8 cellular contexts compared by ENCODE assay signal in the genomic region with DNA sequence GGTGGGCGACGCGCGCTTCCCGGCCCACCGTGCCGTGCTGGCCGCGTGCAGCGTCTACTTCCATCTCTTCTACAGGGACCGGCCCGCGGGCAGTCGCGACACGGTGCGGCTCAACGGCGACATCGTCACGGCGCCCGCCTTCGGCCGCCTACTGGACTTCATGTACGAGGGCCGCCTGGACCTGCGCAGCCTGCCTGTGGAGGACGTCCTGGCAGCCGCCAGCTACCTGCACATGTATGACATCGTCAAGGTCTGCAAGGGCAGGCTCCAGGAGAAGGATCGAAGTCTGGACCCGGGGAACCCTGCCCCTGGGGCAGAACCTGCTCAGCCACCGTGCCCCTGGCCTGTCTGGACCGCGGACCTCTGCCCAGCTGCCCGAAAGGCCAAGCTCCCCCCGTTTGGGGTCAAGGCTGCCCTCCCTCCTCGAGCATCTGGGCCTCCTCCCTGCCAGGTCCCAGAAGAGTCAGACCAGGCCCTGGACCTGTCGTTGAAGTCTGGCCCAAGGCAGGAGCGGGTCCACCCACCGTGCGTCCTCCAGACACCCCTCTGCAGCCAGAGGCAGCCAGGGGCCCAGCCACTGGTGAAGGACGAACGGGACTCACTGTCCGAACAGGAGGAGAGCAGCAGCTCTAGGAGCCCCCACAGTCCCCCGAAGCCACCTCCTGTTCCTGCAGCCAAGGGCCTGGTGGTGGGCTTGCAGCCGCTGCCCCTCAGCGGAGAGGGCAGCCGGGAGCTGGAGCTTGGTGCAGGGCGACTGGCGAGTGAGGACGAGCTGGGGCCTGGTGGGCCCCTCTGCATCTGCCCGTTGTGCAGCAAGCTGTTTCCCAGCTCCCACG. TPM values are rescaled to one million over a fixed set of nuclear protein-coding genes. Genes with fewer than 3 reads are reported as not detected.
DNase-seq lines count a peak whose midpoint lies in the region; ATAC-seq and TF ChIP-seq lines count a peak whose summit lies in the region.

No MANE protein-coding gene starts in this region.

- H3K36me3 ChIP-seq in ES-I3 (ENCODE audit: insufficient read depth, low read length) = no peaks in the 10 kb centered on the region
- H3K36me3 ChIP-seq in PC-9 (ENCODE audit: low read depth) = no peaks in the 10 kb centered on the region

- H3F3A ChIP-seq in PC-9 (ENCODE audit: insufficient read depth, low read depth) = peaks cover 34% of the 10 kb centered on the region

- H3K79me2 ChIP-seq in PC-9 (ENCODE audit: low read depth) = no peaks in the 10 kb centered on the region

- no peak overlapping the region for H3K27ac ChIP-seq in PC-9

- no peaks in the 10 kb centered on the region for H3K36me3 Mint-ChIP-seq in osteocyte (ENCODE audit: unreplicated experiment)

- POLR2A ChIA-PET in PC-9 (lab: Charles Lee; ENCODE audit: unreplicated experiment) = interaction anchor here (0.7 to 0.9 kb wide), 2 partner anchors 24 to 135 kb away, joined by 5 to 7 read pairs; no protein-coding TSS in a partner anchor

- no peaks in the 10 kb centered on the region for H3K9me2 ChIP-seq in PC-9 (ENCODE audit: insufficient read depth)

- H3K27me3 Mint-ChIP-seq in osteocyte (ENCODE audit: unreplicated experiment) = no peaks in the 10 kb centered on the region

- no peak for TF ChIP-seq CTCF in PC-9 (conservative IDR thresholded peaks at IDR 0.05)
- TF ChIP-seq CTCF in epithelial cell of proximal tubule (conservative IDR thresholded peaks at IDR 0.05; ENCODE audit: low read depth, low read length) = no peak
- TF ChIP-seq CTCF in osteocyte (IDR thresholded peaks at IDR 0.05) = no peak

- intact Hi-C loops in PC-9 (cut with micrococcal nuclease; ENCODE audit: unreplicated experiment) = no loop called here

- H3K4me3 ChIP-seq in PC-9 (peak overlapping the region; percentile 78), epithelial cell of proximal tubule (ENCODE audit: low read depth, low read length) (peak overlapping the region; percentile 67)

- peak overlapping the region; percentile 54; the same call in 1 of the 2 replicates for H3K9ac ChIP-seq in ES-I3 (ENCODE audit: low read depth, low read length)

- H3K4me1 ChIP-seq in ES-I3 (ENCODE audit: insufficient read depth, low read length) (peaks cover 20% of the 10 kb centered on the region; the same call in 1 of the 2 replicates), PC-9 (replicated peaks; ENCODE audit: insufficient read depth) (peaks cover 16% of the 10 kb centered on the region)

- H4K20me1 ChIP-seq in PC-9 (ENCODE audit: insufficient read depth) = peaks cover 4% of the 10 kb centered on the region

- BruUV-seq in PC-9 (replicated peaks; lab: Mats Ljungman, UMichigan) = TSS peak; percentile 43

- peak overlapping the region; percentile 73 for H2AFZ ChIP-seq in PC-9

- H3K4me1 Mint-ChIP-seq in osteocyte (ENCODE audit: unreplicated experiment) = peaks cover 45% of the 10 kb centered on the region

- H3K4me3 Mint-ChIP-seq in osteocyte (ENCODE audit: unreplicated experiment) = peak overlapping the region; percentile 81

- H3K27ac Mint-ChIP-seq in osteocyte (ENCODE audit: unreplicated experiment) = no peak overlapping the region

- H3K9me3 ChIP-seq in ES-I3 (ENCODE audit: control insufficient read depth, insufficient read depth, low read length) (no peaks in the 10 kb centered on the region), PC-9 (ENCODE audit: insufficient read depth, low read depth) (no peaks in the 10 kb centered on the region)

- no peaks in the 10 kb centered on the region for H3K9me3 Mint-ChIP-seq in osteocyte (ENCODE audit: unreplicated experiment)

- no peak for DNase-seq in PC-9
- DNase-seq in epithelial cell of proximal tubule (ENCODE audit: low read depth) = no peak
- no peak for DNase-seq in osteocyte (ENCODE audit: extremely low spot score, unreplicated experiment)
- no peak for DNase-seq in NCI-H82 treated with DMSO at 0.1 percent for 48 hours (lab: John Stamatoyannopoulos, UW; ENCODE audit: unreplicated experiment)
- DNase-seq in ecto neural progenitor cell (ENCODE audit: low spot score) = no peak
- DNase-seq in D341Med (ENCODE audit: low spot score) = no peak

- CTCF ChIA-PET in PC-9 (lab: Charles Lee) = interaction anchor here (0.6 kb wide), 1 partner anchor 24 kb away, joined by 3 read pairs; no protein-coding TSS in a partner anchor

- H3K27me3 ChIP-seq in PC-9 (ENCODE audit: insufficient read depth, low read depth) = no peaks in the 10 kb centered on the region

- H3K4me2 ChIP-seq in PC-9 = peak overlapping the region; percentile 90

- no peak for ATAC-seq in GM18868 (IDR thresholded peaks at IDR 0.05; ENCODE audit: unreplicated experiment)

RNA-seq across cellular contexts. Expression of a gene that starts 0.6 kb away (rescaled TPM):
- 4.2 and 6.1 TPM in 2 replicates for total RNA-seq in PC-9 (2021)
- total RNA-seq in epithelial cell of proximal tubule = 5.4 and 7.8 TPM in 2 replicates
- 2.7 and 3.1 TPM in 2 replicates for total RNA-seq in osteocyte

RNA-seq across cellular contexts. Expression of a gene that starts 6.0 kb away (rescaled TPM):
- total RNA-seq in PC-9 (2021) (107 and 144 TPM in 2 replicates), epithelial cell of proximal tubule (162 and 203 TPM in 2 replicates), osteocyte (157 and 160 TPM in 2 replicates)

RNA-seq across cellular contexts. Expression of a gene that starts 48.6 kb away (rescaled TPM):
- total RNA-seq in PC-9 (2021) (85.8 and 116 TPM in 2 replicates), epithelial cell of proximal tubule (298 and 558 TPM in 2 replicates), osteocyte (50.1 and 52.3 TPM in 2 replicates)
